In genomic region chr6:149265945-149266344, GRCh38 we compare ENCODE assay signal across 26 cellular contexts. TPM values are rescaled to one million over a fixed set of nuclear protein-coding genes. Genes with fewer than 3 reads are reported as not detected.
DNase-seq lines count a peak whose midpoint lies in the region; ATAC-seq lines count a peak whose summit lies in the region.
"Had no signal": no experiment of that assay in that cellular context is flagged by ENCODE, and none has a peak within 500 bp of the region (broad histone marks: within the 10 kb centered on the region; RNA-seq: fewer than 3 reads in every experiment).

No MANE protein-coding gene starts in this region.

- H3K4me1 Mint-ChIP-seq in activated CD4-positive, alpha-beta T cell treated with anti-CD3 and anti-CD28 coated beads, Interleukin-2, amount 10 ng/mL, durations not matched to agents 24 days and 14 days = peaks cover 42% of the 10 kb centered on the region
- H3K4me1 Mint-ChIP-seq in dendritic cell treated with granulocyte-macrophage colony-stimulating factor and Interleukin-4, amounts not matched to agents 40 ng/mL and 50 ng/mL, for 4 days (ENCODE audit: low read depth) = peaks cover 55% of the 10 kb centered on the region
- H3K4me1 Mint-ChIP-seq in activated T-helper 2 cell treated with anti-CD3 and anti-CD28 coated beads, Interferon-gamma antibody, Interleukin-2, Interleukin-4, amounts not matched to agents 10 μg/mL and 5 μg/mL and 100 μg/mL, durations not matched to agents 14 hours and 24 hours and 36 hours (ENCODE audit: low read depth) = peaks cover 36% of the 10 kb centered on the region
- H3K4me1 Mint-ChIP-seq in activated CD8-positive, alpha-beta memory T cell treated with anti-CD3 and anti-CD28 coated beads, Interleukin-2, amount 10 ng/mL, durations not matched to agents 7 days and 5 days = peaks cover 23% of the 10 kb centered on the region

- no peak for DNase-seq in activated CD4-positive, alpha-beta T cell treated with anti-CD3 and anti-CD28 coated beads, Interleukin-2, amount 10 ng/mL, durations not matched to agents 24 days and 14 days
- DNase-seq in activated CD4-positive, alpha-beta T cell treated with anti-CD3 and anti-CD28 coated beads, Interleukin-2, amount 50 U/mL, for 48 hours = no peak
- peak; percentile 27 for DNase-seq in MV-4-11 (lab: John Stamatoyannopoulos, UW)
- no peak for DNase-seq in activated T-helper 2 cell treated with anti-CD3 and anti-CD28 coated beads, Interferon-gamma antibody, Interleukin-2, Interleukin-4, amounts not matched to agents 10 μg/mL and 5 μg/mL and 100 μg/mL, durations not matched to agents 14 hours and 24 hours and 36 hours (ENCODE audit: low spot score)
- no peak for DNase-seq in activated CD4-positive, CD25-positive, alpha-beta regulatory T cell (lab: John Stamatoyannopoulos, UW)
- DNase-seq in activated CD8-positive, alpha-beta memory T cell treated with anti-CD3 and anti-CD28 coated beads, Interleukin-2, amount 10 ng/mL, durations not matched to agents 7 days and 5 days = no peak
- DNase-seq: CD4-positive, alpha-beta T cell; COR-L47; DMS79; EL; GDM1; HCEC 1CT; IMR-90; KG1; MG63; NCI-H1092; NCI-H1436; NCI-H187; NCI-H2081 treated with DMSO at 0.1 percent for 48 hours; NCI-H524; NCI-H748 treated with DMSO at 0.1 percent for 48 hours; PC-9; SJCRH30 had no signal

- H3K27ac Mint-ChIP-seq in activated CD4-positive, alpha-beta T cell treated with anti-CD3 and anti-CD28 coated beads, Interleukin-2, amount 10 ng/mL, durations not matched to agents 24 days and 14 days = no peak overlapping the region
- peak overlapping the region; percentile 76 for H3K27ac Mint-ChIP-seq in dendritic cell treated with granulocyte-macrophage colony-stimulating factor and Interleukin-4, amounts not matched to agents 40 ng/mL and 50 ng/mL, for 4 days
- no peak overlapping the region for H3K27ac Mint-ChIP-seq in activated T-helper 2 cell treated with anti-CD3 and anti-CD28 coated beads, Interferon-gamma antibody, Interleukin-2, Interleukin-4, amounts not matched to agents 10 μg/mL and 5 μg/mL and 100 μg/mL, durations not matched to agents 14 hours and 24 hours and 36 hours
- H3K27ac Mint-ChIP-seq in activated CD8-positive, alpha-beta memory T cell treated with anti-CD3 and anti-CD28 coated beads, Interleukin-2, amount 10 ng/mL, durations not matched to agents 7 days and 5 days = no peak overlapping the region
- H3K27ac Mint-ChIP-seq: CD4-positive, alpha-beta T cell had no signal

- no peak for ATAC-seq in activated CD8-positive, alpha-beta memory T cell treated with anti-CD3 and anti-CD28 coated beads, Interleukin-2, amount 10 ng/mL, durations not matched to agents 7 days and 5 days
- ATAC-seq: Right ventricle myocardium inferior, SK-N-SH treated with all-trans-retinoic acid at 6 μM for 48 hours had no signal

- CTCF ChIA-PET in activated CD8-positive, alpha-beta memory T cell treated with anti-CD3 and anti-CD28 coated beads, Interleukin-2, amount 10 ng/mL, durations not matched to agents 7 days and 5 days (lab: Charles Lee) = no interaction called here

- intact Hi-C loops in activated CD4-positive, alpha-beta T cell treated with anti-CD3 and anti-CD28 coated beads, Interleukin-2, amount 10 ng/mL, durations not matched to agents 24 days and 14 days (cut with micrococcal nuclease) = loop anchor here (2.0 kb wide), 1 partner anchor 17 kb away; no protein-coding TSS in a partner anchor
- intact Hi-C loops in dendritic cell treated with granulocyte-macrophage colony-stimulating factor and Interleukin-4, amounts not matched to agents 40 ng/mL and 50 ng/mL, for 4 days (cut with micrococcal nuclease) = no loop called here
- intact Hi-C loops in activated T-helper 2 cell treated with anti-CD3 and anti-CD28 coated beads, Interferon-gamma antibody, Interleukin-2, Interleukin-4, amounts not matched to agents 10 μg/mL and 5 μg/mL and 100 μg/mL, durations not matched to agents 14 hours and 24 hours and 36 hours (cut with micrococcal nuclease) = no loop called here

- no peaks in the 10 kb centered on the region for H3K27me3 Mint-ChIP-seq in activated CD4-positive, alpha-beta T cell treated with anti-CD3 and anti-CD28 coated beads, Interleukin-2, amount 10 ng/mL, durations not matched to agents 24 days and 14 days
- no peaks in the 10 kb centered on the region for H3K27me3 Mint-ChIP-seq in dendritic cell treated with granulocyte-macrophage colony-stimulating factor and Interleukin-4, amounts not matched to agents 40 ng/mL and 50 ng/mL, for 4 days
- H3K27me3 Mint-ChIP-seq in activated T-helper 2 cell treated with anti-CD3 and anti-CD28 coated beads, Interferon-gamma antibody, Interleukin-2, Interleukin-4, amounts not matched to agents 10 μg/mL and 5 μg/mL and 100 μg/mL, durations not matched to agents 14 hours and 24 hours and 36 hours (ENCODE audit: low read depth) = no peaks in the 10 kb centered on the region
- H3K27me3 Mint-ChIP-seq in activated CD8-positive, alpha-beta memory T cell treated with anti-CD3 and anti-CD28 coated beads, Interleukin-2, amount 10 ng/mL, durations not matched to agents 7 days and 5 days = no peaks in the 10 kb centered on the region
- H3K27me3 Mint-ChIP-seq: CD4-positive, alpha-beta T cell had no signal

- peaks cover 3% of the 10 kb centered on the region for H3K9me3 Mint-ChIP-seq in activated CD4-positive, alpha-beta T cell treated with anti-CD3 and anti-CD28 coated beads, Interleukin-2, amount 10 ng/mL, durations not matched to agents 24 days and 14 days
- H3K9me3 Mint-ChIP-seq in dendritic cell treated with granulocyte-macrophage colony-stimulating factor and Interleukin-4, amounts not matched to agents 40 ng/mL and 50 ng/mL, for 4 days = no peaks in the 10 kb centered on the region
- H3K9me3 Mint-ChIP-seq in activated T-helper 2 cell treated with anti-CD3 and anti-CD28 coated beads, Interferon-gamma antibody, Interleukin-2, Interleukin-4, amounts not matched to agents 10 μg/mL and 5 μg/mL and 100 μg/mL, durations not matched to agents 14 hours and 24 hours and 36 hours = peaks cover 3% of the 10 kb centered on the region
- H3K9me3 Mint-ChIP-seq in activated CD8-positive, alpha-beta memory T cell treated with anti-CD3 and anti-CD28 coated beads, Interleukin-2, amount 10 ng/mL, durations not matched to agents 7 days and 5 days (ENCODE audit: low read depth) = peaks cover 6% of the 10 kb centered on the region
- H3K9me3 Mint-ChIP-seq: CD4-positive, alpha-beta T cell had no signal

- no peaks in the 10 kb centered on the region for H3K36me3 Mint-ChIP-seq in activated CD4-positive, alpha-beta T cell treated with anti-CD3 and anti-CD28 coated beads, Interleukin-2, amount 10 ng/mL, durations not matched to agents 24 days and 14 days (ENCODE audit: low read depth)
- H3K36me3 Mint-ChIP-seq in dendritic cell treated with granulocyte-macrophage colony-stimulating factor and Interleukin-4, amounts not matched to agents 40 ng/mL and 50 ng/mL, for 4 days (ENCODE audit: low read depth) = no peaks in the 10 kb centered on the region
- H3K36me3 Mint-ChIP-seq in activated T-helper 2 cell treated with anti-CD3 and anti-CD28 coated beads, Interferon-gamma antibody, Interleukin-2, Interleukin-4, amounts not matched to agents 10 μg/mL and 5 μg/mL and 100 μg/mL, durations not matched to agents 14 hours and 24 hours and 36 hours (ENCODE audit: low read depth) = no peaks in the 10 kb centered on the region
- H3K36me3 Mint-ChIP-seq in activated CD8-positive, alpha-beta memory T cell treated with anti-CD3 and anti-CD28 coated beads, Interleukin-2, amount 10 ng/mL, durations not matched to agents 7 days and 5 days = peaks cover 3% of the 10 kb centered on the region

- H3K4me3 Mint-ChIP-seq in activated CD4-positive, alpha-beta T cell treated with anti-CD3 and anti-CD28 coated beads, Interleukin-2, amount 10 ng/mL, durations not matched to agents 24 days and 14 days = peak overlapping the region; percentile 0
- H3K4me3 Mint-ChIP-seq in dendritic cell treated with granulocyte-macrophage colony-stimulating factor and Interleukin-4, amounts not matched to agents 40 ng/mL and 50 ng/mL, for 4 days = no peak overlapping the region
- H3K4me3 Mint-ChIP-seq in activated T-helper 2 cell treated with anti-CD3 and anti-CD28 coated beads, Interferon-gamma antibody, Interleukin-2, Interleukin-4, amounts not matched to agents 10 μg/mL and 5 μg/mL and 100 μg/mL, durations not matched to agents 14 hours and 24 hours and 36 hours (ENCODE audit: low read depth) = no peak overlapping the region
- H3K4me3 Mint-ChIP-seq in activated CD8-positive, alpha-beta memory T cell treated with anti-CD3 and anti-CD28 coated beads, Interleukin-2, amount 10 ng/mL, durations not matched to agents 7 days and 5 days = no peak overlapping the region
- H3K4me3 Mint-ChIP-seq: CD4-positive, alpha-beta T cell had no signal

RNA-seq across cellular contexts. Expression of gene TAB2, which starts 51.6 kb away (rescaled TPM):
- 135 and 136 TPM in 2 replicates for total RNA-seq in activated CD4-positive, alpha-beta T cell treated with anti-CD3 and anti-CD28 coated beads, Interleukin-2, amount 10 ng/mL, durations not matched to agents 24 days and 14 days
- total RNA-seq in activated T-helper 2 cell treated with anti-CD3 and anti-CD28 coated beads, Interferon-gamma antibody, Interleukin-2, Interleukin-4, amounts not matched to agents 10 μg/mL and 5 μg/mL and 100 μg/mL, durations not matched to agents 14 hours and 24 hours and 36 hours = 106 and 110 TPM in 2 replicates
- total RNA-seq in activated CD8-positive, alpha-beta memory T cell treated with anti-CD3 and anti-CD28 coated beads, Interleukin-2, amount 10 ng/mL, durations not matched to agents 7 days and 5 days = 100 to 1,000 TPM; 120 to 138 TPM
